25 cellular contexts compared by ENCODE assay signal in the genomic region with DNA sequence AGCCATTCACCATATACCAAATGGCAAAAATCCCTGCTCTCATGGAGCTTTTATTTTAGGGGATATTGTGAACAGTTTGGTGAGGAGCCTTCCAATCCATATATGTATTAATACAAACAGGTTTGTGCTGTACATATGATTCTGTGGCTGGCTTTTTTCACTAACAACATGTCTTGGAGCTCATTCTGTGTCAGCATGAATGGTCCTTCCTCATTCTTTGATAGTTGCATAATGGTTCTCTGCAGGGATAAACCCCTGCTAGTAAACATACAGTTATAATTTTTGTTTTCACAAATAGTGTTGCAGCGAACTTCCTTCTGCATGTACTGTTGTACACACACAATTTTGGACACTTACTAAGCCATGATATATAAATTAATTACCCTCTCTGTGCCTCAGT. TPM values are rescaled to one million over a fixed set of nuclear protein-coding genes. Genes with fewer than 3 reads are reported as not detected.
A peak's percentile ranks its signal among the peaks of the same experiment; 100 is the strongest.
DNase-seq lines count a peak whose midpoint lies in the region; ATAC-seq and TF ChIP-seq lines count a peak whose summit lies in the region.
"Had no signal": no experiment of that assay in that cellular context is flagged by ENCODE, and none has a peak within 500 bp of the region (broad histone marks: within the 10 kb centered on the region; RNA-seq: fewer than 3 reads in every experiment).

No MANE protein-coding gene starts in this region.

- no peak overlapping the region for H3K4me3 Mint-ChIP-seq in activated naive CD4-positive, alpha-beta T cell treated with anti-CD3 and anti-CD28 coated beads, Interleukin-2, amount 10 ng/mL, durations not matched to agents 7 days and 5 days
- H3K4me3 Mint-ChIP-seq: activated naive CD8-positive, alpha-beta T cell; CD8-positive, alpha-beta T cell; T-helper 2 cell treated with Interferon-gamma antibody and Interleukin-4, amounts not matched to agents 5 μg/mL and 100 μg/mL, for 36 hours had no signal

- in situ Hi-C loops in brain microvascular endothelial cell (cut with HindIII; ENCODE audit: low pct_ligation_motif_present, low sequenced_read_pairs) = no loop called here

- no peak overlapping the region for H3K27ac ChIP-seq in brain microvascular endothelial cell
- H3K27ac ChIP-seq: heart left ventricle, HL-60, left ventricle myocardium inferior, ovary, testis had no signal

- no peak for TF ChIP-seq POLR2A in NB4 (IDR thresholded peaks at IDR 0.05; ENCODE audit: extremely low read depth, insufficient read length)

- TF ChIP-seq CTCF in NB4 (IDR thresholded peaks at IDR 0.05; ENCODE audit: low read depth, low read length) (no peak), brain microvascular endothelial cell (IDR thresholded peaks at IDR 0.05; ENCODE audit: low read depth, low read length, missing control alignments) (no peak)

- ATAC-seq in esophagus mucosa = peak; percentile 37
- ATAC-seq: CD8-positive, alpha-beta T cell; heart left ventricle; right cardiac atrium had no signal

- CTCF ChIA-PET in activated naive CD4-positive, alpha-beta T cell treated with anti-CD3 and anti-CD28 coated beads, Interleukin-2, amount 10 ng/mL, durations not matched to agents 7 days and 5 days (lab: Charles Lee) = interaction anchor here (1.1 to 1.5 kb wide), 2 partner anchors 174 to 189 kb away, joined by 4 to 9 read pairs; no protein-coding TSS in a partner anchor

- H3K36me3 ChIP-seq in brain microvascular endothelial cell (replicated peaks) = no peaks in the 10 kb centered on the region
- H3K36me3 ChIP-seq: heart left ventricle, left ventricle myocardium inferior, ovary had no signal

- H3K4me3 ChIP-seq in NB4 (ENCODE audit: low read depth, low read length) (no peak overlapping the region), brain microvascular endothelial cell (ENCODE audit: low read depth, low read length) (no peak overlapping the region)
- H3K4me3 ChIP-seq: heart left ventricle, left ventricle myocardium inferior, ovary, testis had no signal

- DNase-seq in CD1c-positive myeloid dendritic cell (ENCODE audit: extremely low spot score) (peak; percentile 51), NB4 (ENCODE audit: low read depth) (peak; percentile 20), renal cortical epithelial cell (ENCODE audit: low read depth) (peak; percentile 46), nucleus accumbens (lab: John Stamatoyannopoulos, UW) (no peak), brain microvascular endothelial cell (no peak)
- no peak for DNase-seq in activated naive CD4-positive, alpha-beta T cell treated with anti-CD3 and anti-CD28 coated beads, Interleukin-2, amount 10 ng/mL, durations not matched to agents 7 days and 5 days
- DNase-seq: activated CD8-positive, alpha-beta memory T cell treated with anti-CD3 and anti-CD28 coated beads, Interleukin-2, amount 50 U/mL, for 48 hours; CD8-positive, alpha-beta T cell; cerebellar nuclear complex; DMS153; heart left ventricle; left ventricle myocardium inferior; NCI-H2227 treated with DMSO at 0.1 percent for 48 hours; ovary; right cardiac atrium; SK-N-SH; stimulated activated naive CD4-positive, alpha-beta T cell treated with Interleukin-2 at 50 U/mL for 16 hours; testis had no signal

- peaks cover 10% of the 10 kb centered on the region for H3K27me3 Mint-ChIP-seq in activated naive CD4-positive, alpha-beta T cell treated with anti-CD3 and anti-CD28 coated beads, Interleukin-2, amount 10 ng/mL, durations not matched to agents 7 days and 5 days

- peaks cover 2% of the 10 kb centered on the region for H3K4me1 Mint-ChIP-seq in activated naive CD4-positive, alpha-beta T cell treated with anti-CD3 and anti-CD28 coated beads, Interleukin-2, amount 10 ng/mL, durations not matched to agents 7 days and 5 days

- no peaks in the 10 kb centered on the region for H3K36me3 Mint-ChIP-seq in activated naive CD4-positive, alpha-beta T cell treated with anti-CD3 and anti-CD28 coated beads, Interleukin-2, amount 10 ng/mL, durations not matched to agents 7 days and 5 days
- H3K36me3 Mint-ChIP-seq: activated naive CD8-positive, alpha-beta T cell; CD8-positive, alpha-beta T cell had no signal

- H3K27me3 ChIP-seq in brain microvascular endothelial cell (replicated peaks) = no peaks in the 10 kb centered on the region
- H3K27me3 ChIP-seq: heart left ventricle, ovary, testis had no signal

- peaks cover 3% of the 10 kb centered on the region for H3K9me3 Mint-ChIP-seq in activated naive CD4-positive, alpha-beta T cell treated with anti-CD3 and anti-CD28 coated beads, Interleukin-2, amount 10 ng/mL, durations not matched to agents 7 days and 5 days
- H3K9me3 Mint-ChIP-seq: activated T-helper 2 cell treated with anti-CD3 and anti-CD28 coated beads, Interferon-gamma antibody, Interleukin-2, Interleukin-4, amounts not matched to agents 10 μg/mL and 5 μg/mL and 100 μg/mL, durations not matched to agents 14 hours and 24 hours and 36 hours; CD8-positive, alpha-beta T cell; T-helper 2 cell treated with Interferon-gamma antibody and Interleukin-4, amounts not matched to agents 5 μg/mL and 100 μg/mL, for 36 hours had no signal

- H3K27ac Mint-ChIP-seq in activated naive CD4-positive, alpha-beta T cell treated with anti-CD3 and anti-CD28 coated beads, Interleukin-2, amount 10 ng/mL, durations not matched to agents 7 days and 5 days = no peak overlapping the region
- H3K27ac Mint-ChIP-seq: activated naive CD8-positive, alpha-beta T cell; activated T-helper 2 cell treated with anti-CD3 and anti-CD28 coated beads, Interferon-gamma antibody, Interleukin-2, Interleukin-4, amounts not matched to agents 10 μg/mL and 5 μg/mL and 100 μg/mL, durations not matched to agents 14 hours and 24 hours and 36 hours; CD8-positive, alpha-beta T cell; nephron; T-helper 2 cell treated with Interferon-gamma antibody and Interleukin-4, amounts not matched to agents 5 μg/mL and 100 μg/mL, for 36 hours had no signal

RNA-seq across cellular contexts. Expression of gene PRR5L, which starts 8.3 kb away (rescaled TPM):
- total RNA-seq in esophagus mucosa (2.1 TPM), renal cortical epithelial cell (22.1 and 83.1 TPM in 2 replicates)
- total RNA-seq: OCI-LY7 had no signal

RNA-seq across cellular contexts. Expression of gene COMMD9, which starts 15.1 kb away (rescaled TPM):
- total RNA-seq in esophagus mucosa (61.8 TPM), renal cortical epithelial cell (37.7 and 57.9 TPM in 2 replicates)

Comparison
In these comparisons a context has a peak if more than half of its experiments do, and no peak if none do; other contexts are left out.
1. DNase-seq: peak in CD1c-positive myeloid dendritic cell (single experiment), NB4 (single experiment) and renal cortical epithelial cell (single experiment); none in nucleus accumbens (0 of 56), activated naive CD4-positive, alpha-beta T cell treated with anti-CD3 and anti-CD28 coated beads, Interleukin-2, amount 10 ng/mL, durations not matched to agents 7 days and 5 days (single experiment) and brain microvascular endothelial cell (single experiment).